Comparison of ENCODE assay signal across 8 cellular contexts in the genomic region with DNA sequence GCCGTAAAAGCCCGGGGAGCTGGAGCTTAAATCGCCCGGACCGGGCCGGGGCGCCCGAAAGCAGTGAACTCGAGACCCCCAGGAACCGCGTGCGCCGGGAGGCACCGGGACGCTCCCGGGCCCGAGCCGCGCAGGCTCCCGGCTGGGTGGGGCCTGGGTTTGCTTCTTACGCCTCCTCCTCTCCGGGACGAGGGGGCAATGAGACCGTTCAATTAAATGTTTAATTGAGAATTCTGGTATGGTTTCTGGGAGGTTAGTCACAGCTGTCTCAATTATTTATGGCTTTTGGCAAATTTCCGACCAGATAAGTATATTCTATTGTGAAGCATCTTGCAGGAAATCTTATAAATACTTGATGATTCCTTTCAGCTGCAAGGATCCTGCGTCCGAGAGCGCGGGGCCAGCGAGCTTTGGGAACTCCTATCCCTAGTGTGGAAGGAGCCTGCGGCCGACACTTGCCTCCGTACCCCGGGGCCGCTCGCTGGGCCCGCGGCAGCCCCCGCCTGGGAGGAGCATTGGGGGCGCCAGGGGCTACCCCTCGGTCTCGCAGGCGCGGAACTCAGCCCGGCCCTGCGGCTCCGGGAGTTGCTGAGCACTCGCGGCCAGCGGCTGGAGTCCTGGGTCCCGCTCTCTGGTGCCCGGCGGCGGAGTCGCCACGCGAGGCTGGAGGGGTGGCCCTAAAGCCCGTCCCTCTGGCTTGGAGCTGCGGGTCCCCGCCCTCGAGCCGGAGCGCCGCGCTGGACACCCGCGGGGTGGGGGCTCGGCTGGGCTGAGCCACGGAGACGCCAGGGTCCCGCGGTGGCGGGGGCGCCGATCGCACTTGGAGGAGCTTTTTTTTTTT. TPM values are rescaled to one million over a fixed set of nuclear protein-coding genes. Genes with fewer than 3 reads are reported as not detected.
A peak's percentile ranks its signal among the peaks of the same experiment; 100 is the strongest.
DNase-seq lines count a peak whose midpoint lies in the region; ATAC-seq, FAIRE-seq and TF ChIP-seq lines count a peak whose summit lies in the region.

No MANE protein-coding gene starts in this region.

- no peak for FAIRE-seq in H54 (lab: Jason Lieb, UNC)

- H3K27ac ChIP-seq in endodermal cell (ENCODE audit: low read depth, low read length) = no peak overlapping the region
- H3K27ac ChIP-seq in naive thymus-derived CD4-positive, alpha-beta T cell (ENCODE audit: low read depth, low read length) = no peak overlapping the region

- peaks cover 2% of the 10 kb centered on the region for H3K9me3 Mint-ChIP-seq in endodermal cell
- peaks cover 0 to 13% (median 0%) of the 10 kb centered on the region in 11 donors for H3K9me3 Mint-ChIP-seq in naive thymus-derived CD4-positive, alpha-beta T cell
- H3K9me3 Mint-ChIP-seq in activated T-helper 1 cell treated with anti-CD3 and anti-CD28 coated beads, Interleukin-12 subunit alpha, Interleukin-12 subunit beta, Interleukin-2, Interleukin-4 antibody, amounts not matched to agents 30 ng/mL and 10 ng/mL and 1 ng/mL, durations not matched to agents 14 hours and 24 hours and 36 hours = no peaks in the 10 kb centered on the region

- H3K4me3 ChIP-seq in BJ (ENCODE audit: low read depth, low read length) (peak overlapping the region; percentile 47), endodermal cell (ENCODE audit: low read length) (peak overlapping the region; percentile 78)
- H3K4me3 ChIP-seq in naive thymus-derived CD4-positive, alpha-beta T cell (ENCODE audit: low read length) = no peak overlapping the region

- peak; percentile 71 for DNase-seq in BJ (ENCODE audit: low read depth)
- peak; percentile 74 for DNase-seq in endodermal cell
- no peak for DNase-seq in naive thymus-derived CD4-positive, alpha-beta T cell
- DNase-seq in H54 (ENCODE audit: insufficient read length, low spot score) = no peak
- no peak for DNase-seq in T-helper 9 cell
- DNase-seq in activated T-helper 1 cell treated with anti-CD3 and anti-CD28 coated beads, Interleukin-12 subunit alpha, Interleukin-12 subunit beta, Interleukin-2, Interleukin-4 antibody, amounts not matched to agents 30 ng/mL and 10 ng/mL and 1 ng/mL, durations not matched to agents 14 hours and 24 hours and 36 hours (ENCODE audit: low spot score) = no peak

- ATAC-seq in HG03432 (IDR thresholded peaks at IDR 0.05; ENCODE audit: unreplicated experiment) = peak; percentile 43
- no peak for ATAC-seq in naive thymus-derived CD4-positive, alpha-beta T cell
- no peak for ATAC-seq in HG03460 (IDR thresholded peaks at IDR 0.05; ENCODE audit: unreplicated experiment)

- H3K9ac ChIP-seq in endodermal cell (ENCODE audit: extremely low read depth, low read length, poor library complexity, severe bottlenecking) = no peak overlapping the region

- H3K27me3 ChIP-seq in BJ (ENCODE audit: control insufficient read depth, insufficient read depth, low read length) (no peaks in the 10 kb centered on the region), endodermal cell (ENCODE audit: control insufficient read depth, insufficient read depth, low read length, poor library complexity, severe bottlenecking) (peaks cover 100% of the 10 kb centered on the region)
- peaks cover 28 to 30% of the 10 kb centered on the region in 2 donors for H3K27me3 ChIP-seq in naive thymus-derived CD4-positive, alpha-beta T cell (ENCODE audit: control insufficient read depth in 2 of 2, insufficient read depth in 2 of 2, low read length in 2 of 2)

- H3K36me3 ChIP-seq in BJ (ENCODE audit: control insufficient read depth, insufficient read depth, low read length) (peaks cover under 1% of the 10 kb centered on the region; the same call in 1 of the 2 replicates), endodermal cell (ENCODE audit: control insufficient read depth, insufficient read depth, low read length) (no peaks in the 10 kb centered on the region)
- H3K36me3 ChIP-seq in naive thymus-derived CD4-positive, alpha-beta T cell (ENCODE audit: control insufficient read depth in 2 of 3, insufficient read depth in 3 of 3, low read length in 3 of 3) = no peaks in the 10 kb centered on the region

- intact Hi-C loops in naive thymus-derived CD4-positive, alpha-beta T cell (cut with micrococcal nuclease) = loop anchor here in 1 of 2 donors (10.0 kb wide), 1 partner anchor 282 kb away; no protein-coding TSS in a partner anchor
- intact Hi-C loops in activated T-helper 1 cell treated with anti-CD3 and anti-CD28 coated beads, Interleukin-12 subunit alpha, Interleukin-12 subunit beta, Interleukin-2, Interleukin-4 antibody, amounts not matched to agents 30 ng/mL and 10 ng/mL and 1 ng/mL, durations not matched to agents 14 hours and 24 hours and 36 hours (cut with micrococcal nuclease) = loop anchor here (10.0 kb wide), 2 partner anchors 228 to 282 kb away; no protein-coding TSS in a partner anchor

- TF ChIP-seq POLR2A in H54 (IDR thresholded peaks at IDR 0.05; ENCODE audit: low read depth, low read length) = no peak

- WGBS in endodermal cell (ENCODE audit: insufficient coverage in 1 of 2, insufficient read length in 1 of 2), 2 experiments = 0 to 1% methylated on average over 22 to 70 of the region's 76 CpGs

- H3K27me3 Mint-ChIP-seq in endodermal cell (ENCODE audit: insufficient read depth) = peaks cover 86% of the 10 kb centered on the region
- peaks cover 44 to 73% (median 49%) of the 10 kb centered on the region in 5 donors for H3K27me3 Mint-ChIP-seq in naive thymus-derived CD4-positive, alpha-beta T cell
- H3K27me3 Mint-ChIP-seq in activated T-helper 1 cell treated with anti-CD3 and anti-CD28 coated beads, Interleukin-12 subunit alpha, Interleukin-12 subunit beta, Interleukin-2, Interleukin-4 antibody, amounts not matched to agents 30 ng/mL and 10 ng/mL and 1 ng/mL, durations not matched to agents 14 hours and 24 hours and 36 hours (ENCODE audit: insufficient read depth) = peaks cover 67% of the 10 kb centered on the region

- TF ChIP-seq CTCF in BJ (IDR thresholded peaks at IDR 0.05; ENCODE audit: insufficient read depth, low read depth, low read length) = no peak
- TF ChIP-seq CTCF in endodermal cell (conservative IDR thresholded peaks at IDR 0.05) = no peak

- peak overlapping the region; percentile 54 for H3K4me3 Mint-ChIP-seq in endodermal cell
- peak overlapping the region; percentile 7 to 81 (median 48) for H3K4me3 Mint-ChIP-seq in naive thymus-derived CD4-positive, alpha-beta T cell
- H3K4me3 Mint-ChIP-seq in activated T-helper 1 cell treated with anti-CD3 and anti-CD28 coated beads, Interleukin-12 subunit alpha, Interleukin-12 subunit beta, Interleukin-2, Interleukin-4 antibody, amounts not matched to agents 30 ng/mL and 10 ng/mL and 1 ng/mL, durations not matched to agents 14 hours and 24 hours and 36 hours = no peak overlapping the region

- H3K9me3 ChIP-seq in endodermal cell (ENCODE audit: control insufficient read depth, low read length) = no peaks in the 10 kb centered on the region
- H3K9me3 ChIP-seq in naive thymus-derived CD4-positive, alpha-beta T cell (ENCODE audit: control insufficient read depth in 2 of 3, low read length in 3 of 3) = no peaks in the 10 kb centered on the region

- CTCF ChIA-PET in BJ (lab: Yijun Ruan, JAX) = interaction anchor here (1.1 to 2.5 kb wide), 6 partner anchors 10 to 519 kb away, joined by 3 to 9 read pairs (median 4); a partner anchor contains a TSS
- CTCF ChIA-PET in naive thymus-derived CD4-positive, alpha-beta T cell (lab: Charles Lee) = no interaction called here

- peaks cover 20% of the 10 kb centered on the region for H3K4me1 Mint-ChIP-seq in endodermal cell
- peaks cover 8 to 33% (median 24%) of the 10 kb centered on the region in 7 donors for H3K4me1 Mint-ChIP-seq in naive thymus-derived CD4-positive, alpha-beta T cell
- peaks cover 10% of the 10 kb centered on the region for H3K4me1 Mint-ChIP-seq in activated T-helper 1 cell treated with anti-CD3 and anti-CD28 coated beads, Interleukin-12 subunit alpha, Interleukin-12 subunit beta, Interleukin-2, Interleukin-4 antibody, amounts not matched to agents 30 ng/mL and 10 ng/mL and 1 ng/mL, durations not matched to agents 14 hours and 24 hours and 36 hours (ENCODE audit: low read depth)

- POLR2A ChIA-PET in BJ (lab: Charles Lee) = interaction anchor here (1.2 kb wide), 1 partner anchor 11 kb away, joined by 3 read pairs; a partner anchor contains a TSS
- POLR2A ChIA-PET in naive thymus-derived CD4-positive, alpha-beta T cell (lab: Charles Lee) = no interaction called here

- H3K36me3 Mint-ChIP-seq in endodermal cell (ENCODE audit: low read depth) = no peaks in the 10 kb centered on the region
- peaks cover 10 to 29% (median 19%) of the 10 kb centered on the region in 5 donors for H3K36me3 Mint-ChIP-seq in naive thymus-derived CD4-positive, alpha-beta T cell
- H3K36me3 Mint-ChIP-seq in activated T-helper 1 cell treated with anti-CD3 and anti-CD28 coated beads, Interleukin-12 subunit alpha, Interleukin-12 subunit beta, Interleukin-2, Interleukin-4 antibody, amounts not matched to agents 30 ng/mL and 10 ng/mL and 1 ng/mL, durations not matched to agents 14 hours and 24 hours and 36 hours (ENCODE audit: low read depth) = peaks cover 2% of the 10 kb centered on the region

- H3K4me1 ChIP-seq in endodermal cell (ENCODE audit: control insufficient read depth, insufficient read depth, low read length) = no peaks in the 10 kb centered on the region
- H3K4me1 ChIP-seq in naive thymus-derived CD4-positive, alpha-beta T cell (ENCODE audit: control insufficient read depth in 2 of 2, insufficient read depth in 2 of 2, low read length in 2 of 2) = peaks cover 15 to 18% of the 10 kb centered on the region in 2 donors

- no peak overlapping the region for H3K27ac Mint-ChIP-seq in endodermal cell
- H3K27ac Mint-ChIP-seq in naive thymus-derived CD4-positive, alpha-beta T cell = no peak overlapping the region
- no peak overlapping the region for H3K27ac Mint-ChIP-seq in activated T-helper 1 cell treated with anti-CD3 and anti-CD28 coated beads, Interleukin-12 subunit alpha, Interleukin-12 subunit beta, Interleukin-2, Interleukin-4 antibody, amounts not matched to agents 30 ng/mL and 10 ng/mL and 1 ng/mL, durations not matched to agents 14 hours and 24 hours and 36 hours

RNA-seq across cellular contexts. Expression of a gene that starts 10.3 kb away (rescaled TPM):
- 5.0 and 7.7 TPM in 2 replicates for polyA plus RNA-seq in BJ (2011; rRNA removed)
- polyA minus RNA-seq in BJ (2011; rRNA and poly(A)+ RNA removed) = 4.2 and 4.3 TPM in 2 replicates
- total RNA-seq in endodermal cell = under 1 TPM; 0.51 to 0.66 TPM
- 0.25 TPM for polyA plus RNA-seq in endodermal cell (2013, experiment 1 of 2)
- not detected for polyA plus RNA-seq in endodermal cell (2013, experiment 2 of 2)
- under 1 TPM in 3 of 5 experiments, not detected in 2; 0.21 to 0.51 (median 0.27) TPM for total RNA-seq in naive thymus-derived CD4-positive, alpha-beta T cell
- polyA plus RNA-seq in naive thymus-derived CD4-positive, alpha-beta T cell = not detected
- 1.3 TPM in 2 replicates for total RNA-seq in activated T-helper 1 cell treated with anti-CD3 and anti-CD28 coated beads, Interleukin-12 subunit alpha, Interleukin-12 subunit beta, Interleukin-2, Interleukin-4 antibody, amounts not matched to agents 30 ng/mL and 10 ng/mL and 1 ng/mL, durations not matched to agents 14 hours and 24 hours and 36 hours

RNA-seq across cellular contexts. Expression of a gene that starts 35.6 kb away (rescaled TPM):
- 113 and 173 TPM in 2 replicates for polyA plus RNA-seq in BJ (2011; rRNA removed)
- polyA minus RNA-seq in BJ (2011; rRNA and poly(A)+ RNA removed) = 53.5 and 54.6 TPM in 2 replicates
- 100 to 1,000 TPM; 142 to 157 TPM for total RNA-seq in endodermal cell
- 98.2 TPM for polyA plus RNA-seq in endodermal cell (2013, experiment 1 of 2)
- polyA plus RNA-seq in endodermal cell (2013, experiment 2 of 2) = 87.0 TPM
- 100 to 1,000 TPM in 1 of 5 experiments, 10 to 100 TPM in 4; 38.3 to 102 (median 47.8) TPM for total RNA-seq in naive thymus-derived CD4-positive, alpha-beta T cell
- polyA plus RNA-seq in naive thymus-derived CD4-positive, alpha-beta T cell = 100 to 1,000 TPM in 1 of 2 donors, 10 to 100 TPM in 1; 99.1 to 109 TPM
- 129 and 133 TPM in 2 replicates for total RNA-seq in activated T-helper 1 cell treated with anti-CD3 and anti-CD28 coated beads, Interleukin-12 subunit alpha, Interleukin-12 subunit beta, Interleukin-2, Interleukin-4 antibody, amounts not matched to agents 30 ng/mL and 10 ng/mL and 1 ng/mL, durations not matched to agents 14 hours and 24 hours and 36 hours

Comparison
In these comparisons a context has a peak if more than half of its experiments do, and no peak if none do; other contexts are left out.
1. DNase-seq: peak in BJ (single experiment) and endodermal cell (single experiment); none in naive thymus-derived CD4-positive, alpha-beta T cell (0 of 9), H54 (single experiment), T-helper 9 cell (single experiment) and activated T-helper 1 cell treated with anti-CD3 and anti-CD28 coated beads, Interleukin-12 subunit alpha, Interleukin-12 subunit beta, Interleukin-2, Interleukin-4 antibody, amounts not matched to agents 30 ng/mL and 10 ng/mL and 1 ng/mL, durations not matched to agents 14 hours and 24 hours and 36 hours (single experiment).